ENCODE assay signal across 13 cellular contexts in the genomic region with DNA sequence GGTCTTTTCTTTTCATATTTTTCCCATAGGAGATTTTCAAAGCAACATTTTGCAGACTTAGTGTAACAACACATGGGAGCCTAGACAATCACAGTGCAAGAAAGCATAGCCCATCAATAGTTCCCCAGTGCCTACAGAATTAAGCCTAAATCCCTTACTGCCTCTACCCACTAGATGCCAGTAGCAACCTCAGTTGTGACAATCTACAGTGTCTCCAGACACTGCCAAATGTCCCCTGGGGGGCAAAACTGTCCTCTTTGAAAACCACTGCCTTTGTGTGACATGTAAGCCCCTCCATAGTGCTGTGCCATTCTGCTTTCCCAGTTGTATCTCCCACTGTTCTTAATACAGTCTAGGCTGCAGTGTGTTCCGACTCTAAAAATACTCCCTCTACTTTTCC.
DNase-seq lines count a peak whose midpoint lies in the region; ATAC-seq and TF ChIP-seq lines count a peak whose summit lies in the region.
"Had no signal": no experiment of that assay in that cellular context is flagged by ENCODE, and none has a peak within 500 bp of the region (broad histone marks: within the 10 kb centered on the region; RNA-seq: fewer than 3 reads in every experiment).

No MANE protein-coding gene starts in this region.

- no peaks in the 10 kb centered on the region for H3K9me2 ChIP-seq in neural cell (ENCODE audit: insufficient read depth, low read length)

- no peak overlapping the region for H3K4me2 ChIP-seq in neural cell (ENCODE audit: low read length)

- peak; percentile 45 for TF ChIP-seq RAD21 in neural cell (conservative IDR thresholded peaks at IDR 0.05)

- H4K20me1 ChIP-seq in neural cell (ENCODE audit: insufficient read depth) = no peaks in the 10 kb centered on the region

- H3K4me1 ChIP-seq in Peyer's patch = no peaks in the 10 kb centered on the region

- H3K27me3 Mint-ChIP-seq in activated T-helper 2 cell treated with anti-CD3 and anti-CD28 coated beads, Interferon-gamma antibody, Interleukin-2, Interleukin-4, amounts not matched to agents 10 μg/mL and 5 μg/mL and 100 μg/mL, durations not matched to agents 14 hours and 24 hours and 36 hours (ENCODE audit: low read depth) = no peaks in the 10 kb centered on the region
- no peaks in the 10 kb centered on the region for H3K27me3 Mint-ChIP-seq in naive thymus-derived CD8-positive, alpha-beta T cell
- H3K27me3 Mint-ChIP-seq: activated B cell treated with CpG ODN at 0.5 μM for 24 hours had no signal

- TF ChIP-seq CTCF in GM12872 (IDR thresholded peaks at IDR 0.05; ENCODE audit: insufficient read depth, low read depth, low read length) (peak; percentile 64), neural cell (IDR thresholded peaks at IDR 0.05; ENCODE audit: poor library complexity, severe bottlenecking) (peak; percentile 48), Peyer's patch (IDR thresholded peaks at IDR 0.05) (no peak)

- POLR2A ChIA-PET in naive thymus-derived CD8-positive, alpha-beta T cell (lab: Charles Lee) = no interaction called here

- no peaks in the 10 kb centered on the region for H3F3A ChIP-seq in neural cell (ENCODE audit: insufficient read depth, low read length, poor library complexity, severe bottlenecking)

- H3K27ac Mint-ChIP-seq in activated T-helper 2 cell treated with anti-CD3 and anti-CD28 coated beads, Interferon-gamma antibody, Interleukin-2, Interleukin-4, amounts not matched to agents 10 μg/mL and 5 μg/mL and 100 μg/mL, durations not matched to agents 14 hours and 24 hours and 36 hours = no peak overlapping the region
- H3K27ac Mint-ChIP-seq in naive thymus-derived CD8-positive, alpha-beta T cell = no peak overlapping the region
- H3K27ac Mint-ChIP-seq: activated B cell treated with CpG ODN at 0.5 μM for 24 hours, HFFc6 had no signal

- H3K27me3 ChIP-seq in neural cell (ENCODE audit: insufficient read depth, low read depth, low read length) (no peaks in the 10 kb centered on the region), Peyer's patch (no peaks in the 10 kb centered on the region)

- no peak for TF ChIP-seq EP300 in neural cell (conservative IDR thresholded peaks at IDR 0.05; ENCODE audit: poor library complexity, severe bottlenecking)

- H2AFZ ChIP-seq in neural cell (ENCODE audit: low read depth, low read length) = no peak overlapping the region

- H3K36me3 ChIP-seq in neural cell (ENCODE audit: insufficient read depth, low read length) (no peaks in the 10 kb centered on the region), Peyer's patch (no peaks in the 10 kb centered on the region)

- H3K36me3 Mint-ChIP-seq in activated T-helper 2 cell treated with anti-CD3 and anti-CD28 coated beads, Interferon-gamma antibody, Interleukin-2, Interleukin-4, amounts not matched to agents 10 μg/mL and 5 μg/mL and 100 μg/mL, durations not matched to agents 14 hours and 24 hours and 36 hours (ENCODE audit: low read depth) = no peaks in the 10 kb centered on the region
- H3K36me3 Mint-ChIP-seq in naive thymus-derived CD8-positive, alpha-beta T cell = no peaks in the 10 kb centered on the region

- ATAC-seq in naive thymus-derived CD8-positive, alpha-beta T cell = no peak
- ATAC-seq: right cardiac atrium had no signal

- no peaks in the 10 kb centered on the region for H3K79me2 ChIP-seq in neural cell (replicated peaks; ENCODE audit: insufficient read depth, low read length)

- H3K9ac ChIP-seq in neural cell (ENCODE audit: low read length) = no peak overlapping the region

- H3K4me3 ChIP-seq in neural cell (ENCODE audit: low read length) (no peak overlapping the region), Peyer's patch (no peak overlapping the region)

- no peak for TF ChIP-seq POLR2A in Peyer's patch (IDR thresholded peaks at IDR 0.05)

- no peaks in the 10 kb centered on the region for H3K4me1 Mint-ChIP-seq in activated T-helper 2 cell treated with anti-CD3 and anti-CD28 coated beads, Interferon-gamma antibody, Interleukin-2, Interleukin-4, amounts not matched to agents 10 μg/mL and 5 μg/mL and 100 μg/mL, durations not matched to agents 14 hours and 24 hours and 36 hours (ENCODE audit: low read depth)
- no peaks in the 10 kb centered on the region for H3K4me1 Mint-ChIP-seq in naive thymus-derived CD8-positive, alpha-beta T cell
- H3K4me1 Mint-ChIP-seq: activated B cell treated with CpG ODN at 0.5 μM for 24 hours had no signal

- no peak overlapping the region for H3K4me3 Mint-ChIP-seq in activated T-helper 2 cell treated with anti-CD3 and anti-CD28 coated beads, Interferon-gamma antibody, Interleukin-2, Interleukin-4, amounts not matched to agents 10 μg/mL and 5 μg/mL and 100 μg/mL, durations not matched to agents 14 hours and 24 hours and 36 hours (ENCODE audit: low read depth)
- no peak overlapping the region for H3K4me3 Mint-ChIP-seq in naive thymus-derived CD8-positive, alpha-beta T cell
- H3K4me3 Mint-ChIP-seq: activated B cell treated with CpG ODN at 0.5 μM for 24 hours, HFFc6 had no signal

- no peak overlapping the region for H3K27ac ChIP-seq in neural cell (ENCODE audit: low read length)
- H3K27ac ChIP-seq in Peyer's patch = no peak overlapping the region

- H3K9me3 Mint-ChIP-seq in activated T-helper 2 cell treated with anti-CD3 and anti-CD28 coated beads, Interferon-gamma antibody, Interleukin-2, Interleukin-4, amounts not matched to agents 10 μg/mL and 5 μg/mL and 100 μg/mL, durations not matched to agents 14 hours and 24 hours and 36 hours = peaks cover 29% of the 10 kb centered on the region
- peaks cover 3 to 36% (median 6%) of the 10 kb centered on the region in 9 donors for H3K9me3 Mint-ChIP-seq in naive thymus-derived CD8-positive, alpha-beta T cell
- H3K9me3 Mint-ChIP-seq: activated B cell treated with CpG ODN at 0.5 μM for 24 hours had no signal

- no peaks in the 10 kb centered on the region for H3K9me3 ChIP-seq in neural cell (ENCODE audit: low read length)
- no peaks in the 10 kb centered on the region for H3K9me3 ChIP-seq in Peyer's patch

- intact Hi-C loops in activated T-helper 2 cell treated with anti-CD3 and anti-CD28 coated beads, Interferon-gamma antibody, Interleukin-2, Interleukin-4, amounts not matched to agents 10 μg/mL and 5 μg/mL and 100 μg/mL, durations not matched to agents 14 hours and 24 hours and 36 hours (cut with micrococcal nuclease) = no loop called here

- DNase-seq in Kasumi-1 (lab: John Stamatoyannopoulos, UW) = peak; percentile 21 to 36
- DNase-seq in astrocyte of the hippocampus (ENCODE audit: low read depth, low spot score) = peak; percentile 40
- DNase-seq in cortex of kidney (lab: John Stamatoyannopoulos, UW) = no peak
- DNase-seq in Peyer's patch = no peak
- no peak for DNase-seq in activated T-helper 2 cell treated with anti-CD3 and anti-CD28 coated beads, Interferon-gamma antibody, Interleukin-2, Interleukin-4, amounts not matched to agents 10 μg/mL and 5 μg/mL and 100 μg/mL, durations not matched to agents 14 hours and 24 hours and 36 hours (ENCODE audit: low spot score)
- no peak for DNase-seq in naive thymus-derived CD8-positive, alpha-beta T cell
- DNase-seq: activated B cell treated with CpG ODN at 0.5 μM for 24 hours; activated naive CD4-positive, alpha-beta T cell; COR-L47; HFFc6; right cardiac atrium had no signal

TF ChIP-seq in neural cell, 6 proteins besides CTCF, POLR2A, EP300 and RAD21:
- TF ChIP-seq SMC3 (conservative IDR thresholded peaks at IDR 0.05; ENCODE audit: poor library complexity) (peak; percentile 45), TAF1 (IDR thresholded peaks at IDR 0.05; ENCODE audit: low read depth) (no peak)

Comparison
In these comparisons a context has a peak if more than half of its experiments do, and no peak if none do; other contexts are left out.
1. CTCF ChIP-seq: peak in GM12872 (single experiment) and neural cell (single experiment); none in Peyer's patch (0 of 6).
2. DNase-seq: peak in Kasumi-1 (2 of 2) and astrocyte of the hippocampus (single experiment); none in cortex of kidney (single experiment), Peyer's patch (0 of 3), activated T-helper 2 cell treated with anti-CD3 and anti-CD28 coated beads, Interferon-gamma antibody, Interleukin-2, Interleukin-4, amounts not matched to agents 10 μg/mL and 5 μg/mL and 100 μg/mL, durations not matched to agents 14 hours and 24 hours and 36 hours (single experiment) and naive thymus-derived CD8-positive, alpha-beta T cell (0 of 10).